ENCODE assay signal across 1 cellular context in genomic region chr9:133375724-133376654, GRCh38.
TF ChIP-seq lines count a peak whose summit lies in the region.

Gene STKLD1, plus strand, starts transcription at chr9:133376366. Its CDS starts 108 bp downstream, at chr9:133376474.
Gene SURF4, minus strand, starts transcription at chr9:133376060. Its CDS starts 91 bp downstream, at chr9:133375969.

TF ChIP-seq in GM23338, 12 proteins besides CTCF, POLR2A, EP300 and RAD21 (continued from another document):
- no peak for TF ChIP-seq ZNF462 (CRISPR knock-in tag; IDR thresholded peaks at IDR 0.05)
